ENCODE assay signal across 9 cellular contexts in genomic region chr2:200405599-200406298, GRCh38.
DNase-seq lines count a peak whose midpoint lies in the region; ATAC-seq and TF ChIP-seq lines count a peak whose summit lies in the region.
"Had no signal": no experiment of that assay in that cellular context is flagged by ENCODE, and none has a peak within 500 bp of the region (broad histone marks: within the 10 kb centered on the region; RNA-seq: fewer than 3 reads in every experiment).

No MANE protein-coding gene starts in this region.

- peak overlapping the region in 1 of 2 donors; percentile 1 for H3K27ac ChIP-seq in uterus

- H3K9me3 ChIP-seq in uterus = no peaks in the 10 kb centered on the region

- intact Hi-C loops in sciatic nerve (cut with DNase I) = no loop called here
- intact Hi-C loops in uterus (cut with DNase I; ENCODE audit: low total_unique reads) = no loop called here

- peaks cover 0 to 5% of the 10 kb centered on the region in 2 donors for H3K4me1 ChIP-seq in uterus

- ATAC-seq in sciatic nerve = peak; percentile 49

- DNase-seq in NCI-H345 (lab: John Stamatoyannopoulos, UW) = peak; percentile 67
- no peak for DNase-seq in NCI-H345 treated with DMSO at 0.1 percent for 48 hours (lab: John Stamatoyannopoulos, UW; ENCODE audit: unreplicated experiment)
- DNase-seq in HT-29 (ENCODE audit: low spot score) = peak; percentile 92
- peak; percentile 41 for DNase-seq in T1000 (lab: John Stamatoyannopoulos, UW)
- DNase-seq in fibroblast of pulmonary artery (ENCODE audit: low read depth) = peak; percentile 87
- no peak for DNase-seq in sciatic nerve (ENCODE audit: low spot score)
- no peak for DNase-seq in uterus
- no peak for DNase-seq in DMS79 treated with DMSO at 0.1 percent for 48 hours (lab: John Stamatoyannopoulos, UW)
- DNase-seq: DND-41 had no signal

- H3K4me3 ChIP-seq in fibroblast of pulmonary artery (replicated peaks; ENCODE audit: low read depth, low read length) (peak overlapping the region; percentile 21), uterus (no peak overlapping the region)

- no peaks in the 10 kb centered on the region for H3K27me3 ChIP-seq in uterus

- no peaks in the 10 kb centered on the region for H3K36me3 ChIP-seq in uterus

- TF ChIP-seq CTCF in fibroblast of pulmonary artery (IDR thresholded peaks at IDR 0.05; ENCODE audit: low read length, missing control alignments) (no peak), uterus (IDR thresholded peaks at IDR 0.05) (no peak)

- no peak for TF ChIP-seq POLR2A in uterus (IDR thresholded peaks at IDR 0.05)

Comparison
In these comparisons a context has a peak if more than half of its experiments do, and no peak if none do; other contexts are left out.
1. DNase-seq: peak in NCI-H345 (single experiment), HT-29 (single experiment), T1000 (single experiment) and fibroblast of pulmonary artery (single experiment); none in NCI-H345 treated with DMSO at 0.1 percent for 48 hours (single experiment), sciatic nerve (single experiment), uterus (0 of 2) and DMS79 treated with DMSO at 0.1 percent for 48 hours (single experiment).